In the genomic region with DNA sequence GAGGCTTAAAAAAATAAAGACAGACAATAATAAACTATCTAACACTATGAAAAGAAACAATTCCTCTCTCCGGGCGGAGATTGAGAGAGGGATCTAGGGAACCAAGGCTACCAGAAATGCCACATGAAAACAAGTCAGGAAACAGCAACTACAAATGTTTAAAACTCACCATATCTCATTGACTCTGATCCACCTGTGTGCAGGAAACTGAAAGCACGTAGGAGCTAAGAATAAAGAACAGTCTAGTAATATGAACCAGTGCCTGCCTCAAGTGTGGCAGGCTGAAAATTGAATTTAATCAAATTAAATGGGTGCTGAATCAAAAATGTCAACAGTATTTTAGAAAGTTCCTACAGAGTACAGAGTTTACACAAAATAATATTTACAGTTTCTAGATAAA, we compare ENCODE assay signal across 22 cellular contexts.
"Had no signal": no experiment of that assay in that cellular context is flagged by ENCODE, and none has a peak within 500 bp of the region (broad histone marks: within the 10 kb centered on the region; RNA-seq: fewer than 3 reads in every experiment).

No MANE protein-coding gene starts in this region.

- H3K36me3 ChIP-seq: heart left ventricle, ovary, right atrium auricular region, sigmoid colon, tibial nerve had no signal

- H3K4me3 ChIP-seq: dorsolateral prefrontal cortex, heart left ventricle, mucosa of descending colon, ovary, right atrium auricular region, sigmoid colon, skin epidermis, testis, tibial nerve had no signal

- H3K4me3 Mint-ChIP-seq: naive thymus-derived CD8-positive, alpha-beta T cell; stimulated activated naive B cell treated with anti-CD40 and anti-IgM and Interleukin-4, amounts not matched to agents 10 μg/mL and 1 μg/mL and 100 μg/mL, for 72 hours; stimulated activated naive CD8-positive, alpha-beta T cell treated with anti-CD3 and anti-CD28 coated beads, Interleukin-15, amount 100 ng/mL, for 72 hours had no signal

- DNase-seq: cortex of kidney; dorsolateral prefrontal cortex; effector CD8-positive, alpha-beta T cell; heart left ventricle; hippocampal formation; kidney glomerular epithelial cell; mammary epithelial cell; mucosa of descending colon; naive thymus-derived CD8-positive, alpha-beta T cell; nucleus accumbens; ovary; sigmoid colon; stimulated activated CD4-positive, alpha-beta T cell treated with anti-CD3 and anti-CD28 coated beads, Interleukin-2, amount 100 ng/mL, for 24 hours; stimulated activated CD4-positive, alpha-beta T cell treated with anti-CD3 and anti-CD28 coated beads, Interleukin-4, amount 100 ng/mL, for 4 hours; stimulated activated naive B cell treated with anti-CD40 and anti-IgM and Interleukin-4, amounts not matched to agents 10 μg/mL and 1 μg/mL and 100 μg/mL, for 72 hours; stimulated activated naive CD8-positive, alpha-beta T cell treated with anti-CD3 and anti-CD28 coated beads, Interleukin-15, amount 100 ng/mL, for 72 hours; testis had no signal

- H3K27me3 Mint-ChIP-seq: naive thymus-derived CD8-positive, alpha-beta T cell; stimulated activated naive B cell treated with anti-CD40 and anti-IgM and Interleukin-4, amounts not matched to agents 10 μg/mL and 1 μg/mL and 100 μg/mL, for 72 hours; stimulated activated naive CD8-positive, alpha-beta T cell treated with anti-CD3 and anti-CD28 coated beads, Interleukin-15, amount 100 ng/mL, for 72 hours had no signal

- FAIRE-seq: endometrium had no signal

- ATAC-seq: esophagus mucosa; heart left ventricle; mucosa of descending colon; naive thymus-derived CD8-positive, alpha-beta T cell; stimulated activated naive B cell treated with anti-CD40 and anti-IgM and Interleukin-4, amounts not matched to agents 10 μg/mL and 1 μg/mL and 100 μg/mL, for 72 hours; stimulated activated naive CD8-positive, alpha-beta T cell treated with anti-CD3 and anti-CD28 coated beads, Interleukin-15, amount 100 ng/mL, for 72 hours had no signal

- H3K27me3 ChIP-seq: dorsolateral prefrontal cortex, heart left ventricle, ovary, right atrium auricular region, sigmoid colon, testis had no signal

- H3K9me3 ChIP-seq: heart left ventricle, mucosa of descending colon, ovary, right atrium auricular region, sigmoid colon, testis, tibial nerve had no signal

- H3K27ac ChIP-seq: dorsolateral prefrontal cortex, heart left ventricle, ovary, right atrium auricular region, sigmoid colon, skin epidermis, testis, tibial nerve had no signal

- H3K27ac Mint-ChIP-seq: stimulated activated naive B cell treated with anti-CD40 and anti-IgM and Interleukin-4, amounts not matched to agents 10 μg/mL and 1 μg/mL and 100 μg/mL, for 72 hours; stimulated activated naive CD8-positive, alpha-beta T cell treated with anti-CD3 and anti-CD28 coated beads, Interleukin-15, amount 100 ng/mL, for 72 hours had no signal

- H3K4me1 ChIP-seq: right atrium auricular region, testis had no signal

- H3K36me3 Mint-ChIP-seq: naive thymus-derived CD8-positive, alpha-beta T cell; stimulated activated naive B cell treated with anti-CD40 and anti-IgM and Interleukin-4, amounts not matched to agents 10 μg/mL and 1 μg/mL and 100 μg/mL, for 72 hours had no signal

- H3K4me1 Mint-ChIP-seq: naive thymus-derived CD8-positive, alpha-beta T cell; stimulated activated naive B cell treated with anti-CD40 and anti-IgM and Interleukin-4, amounts not matched to agents 10 μg/mL and 1 μg/mL and 100 μg/mL, for 72 hours; stimulated activated naive CD8-positive, alpha-beta T cell treated with anti-CD3 and anti-CD28 coated beads, Interleukin-15, amount 100 ng/mL, for 72 hours had no signal
